ENCODE assay signal across 25 cellular contexts in the genomic region with DNA sequence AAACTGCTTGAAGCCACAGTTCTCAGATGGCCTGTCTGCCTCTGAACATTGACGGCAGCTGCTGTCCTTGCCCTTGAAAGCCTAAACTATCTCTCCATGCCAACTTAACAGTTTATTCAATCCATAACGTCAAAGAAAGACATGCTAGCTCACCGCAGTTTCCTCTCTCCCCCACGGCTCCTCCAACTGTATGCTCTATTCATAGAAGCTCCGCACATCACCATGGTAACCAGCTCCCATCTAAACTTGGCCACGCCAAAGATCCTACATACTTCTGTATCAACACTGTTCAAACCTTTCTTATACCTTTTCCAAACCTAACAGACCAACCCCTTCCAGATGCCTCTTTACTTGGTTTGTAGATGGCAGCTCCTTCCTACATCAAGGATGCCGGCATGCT. TPM values are rescaled to one million over a fixed set of nuclear protein-coding genes. Genes with fewer than 3 reads are reported as not detected.
DNase-seq lines count a peak whose midpoint lies in the region; ATAC-seq and TF ChIP-seq lines count a peak whose summit lies in the region.
"Had no signal": no experiment of that assay in that cellular context is flagged by ENCODE, and none has a peak within 500 bp of the region (broad histone marks: within the 10 kb centered on the region; RNA-seq: fewer than 3 reads in every experiment).

No MANE protein-coding gene starts in this region.

- no peak overlapping the region for H2AK5ac ChIP-seq in trophoblast cell (ENCODE audit: low read length)

- H3K4me3 Mint-ChIP-seq in endothelial cell (ENCODE audit: unreplicated experiment): peak overlapping the region; percentile 78
- H3K4me3 Mint-ChIP-seq in effector memory CD8-positive, alpha-beta T cell: no peak overlapping the region
- H3K4me3 Mint-ChIP-seq: H9 had no signal

- H3F3A ChIP-seq in MM.1S (ENCODE audit: insufficient read depth, low read length): no peaks in the 10 kb centered on the region

- peak overlapping the region; percentile 63 for H3K4ac ChIP-seq in trophoblast cell (ENCODE audit: low read depth, low read length)

- no peak overlapping the region for H2AFZ ChIP-seq in trophoblast cell (ENCODE audit: insufficient read depth, low read length, poor library complexity)
- no peak overlapping the region for H2AFZ ChIP-seq in MM.1S (ENCODE audit: low read length)
- H2AFZ ChIP-seq: GM23248 had no signal

- H3K27ac ChIP-seq in trophoblast cell (ENCODE audit: low read depth, low read length): no peak overlapping the region
- H3K27ac ChIP-seq in sigmoid colon: no peak overlapping the region
- H3K27ac ChIP-seq in MM.1S (ENCODE audit: low read length): no peak overlapping the region
- H3K27ac ChIP-seq: GM23248, KMS-11 had no signal

- H3K36me3 ChIP-seq in adipocyte (ENCODE audit: control insufficient read depth, insufficient read depth, low read length, severe bottlenecking) (peaks cover 93% of the 10 kb centered on the region), trophoblast cell (ENCODE audit: control insufficient read depth in 1 of 2, insufficient read depth in 2 of 2, low read length in 2 of 2) (peaks cover 27 to 29% of the 10 kb centered on the region in 2 experiments), sigmoid colon (peaks cover 0 to 29% (median 10%) of the 10 kb centered on the region in 4 donors), MM.1S (replicated peaks; ENCODE audit: insufficient read depth, low read length) (no peaks in the 10 kb centered on the region)

- no peaks in the 10 kb centered on the region for H3K27me3 ChIP-seq in adipocyte (replicated peaks; ENCODE audit: control insufficient read depth, insufficient read depth, low read length)
- no peaks in the 10 kb centered on the region for H3K27me3 ChIP-seq in trophoblast cell (ENCODE audit: insufficient read depth, low read length)
- H3K27me3 ChIP-seq in sigmoid colon: no peaks in the 10 kb centered on the region
- no peaks in the 10 kb centered on the region for H3K27me3 ChIP-seq in MM.1S (replicated peaks; ENCODE audit: insufficient read depth, low read length)

- H3K4me1 ChIP-seq in adipocyte (ENCODE audit: control insufficient read depth, insufficient read depth, low read length) (no peaks in the 10 kb centered on the region), trophoblast cell (ENCODE audit: control insufficient read depth in 1 of 2, insufficient read depth in 2 of 2, low read length in 2 of 2) (no peaks in the 10 kb centered on the region), sigmoid colon (no peaks in the 10 kb centered on the region), MM.1S (ENCODE audit: low read length) (no peaks in the 10 kb centered on the region)

- TF ChIP-seq CTCF in endothelial cell (IDR thresholded peaks at IDR 0.05; ENCODE audit: unreplicated experiment): no peak
- TF ChIP-seq CTCF in sigmoid colon (IDR thresholded peaks at IDR 0.05): no peak
- TF ChIP-seq CTCF in MM.1S (IDR thresholded peaks at IDR 0.05; ENCODE audit: low read length): no peak

- no peaks in the 10 kb centered on the region for H3K79me1 ChIP-seq in trophoblast cell (ENCODE audit: low read length)

- WGBS in trophoblast cell (ENCODE audit: extremely low coverage, insufficient coverage, insufficient read length): no CpG with 5 or more reads among the region's 7 CpGs
- WGBS in sigmoid colon, 2 donors: 95 to 97% methylated on average over 7 of the region's 7 CpGs

- H3K18ac ChIP-seq in trophoblast cell (ENCODE audit: low read length): no peak overlapping the region

- no peak for TF ChIP-seq EP300 in sigmoid colon (IDR thresholded peaks at IDR 0.05)

- H4K12ac ChIP-seq in trophoblast cell (ENCODE audit: low read depth, low read length): no peak overlapping the region

- peak overlapping the region; percentile 67 for H3K4me3 ChIP-seq in adipocyte (ENCODE audit: low read length)
- no peak overlapping the region for H3K4me3 ChIP-seq in trophoblast cell (ENCODE audit: low read depth, low read length)
- H3K4me3 ChIP-seq in sigmoid colon: no peak overlapping the region
- H3K4me3 ChIP-seq in MM.1S (ENCODE audit: low read length): no peak overlapping the region
- H3K4me3 ChIP-seq: GM23248 had no signal

- no peak overlapping the region for H3K27ac Mint-ChIP-seq in endothelial cell (ENCODE audit: unreplicated experiment)
- no peak overlapping the region for H3K27ac Mint-ChIP-seq in effector memory CD8-positive, alpha-beta T cell
- H3K27ac Mint-ChIP-seq: CD4-positive, alpha-beta memory T cell; H9 had no signal

- no peaks in the 10 kb centered on the region for H4K20me1 ChIP-seq in MM.1S (ENCODE audit: insufficient read depth, low read length)

- no peak overlapping the region for H2BK5ac ChIP-seq in trophoblast cell (ENCODE audit: low read depth, low read length, poor library complexity)

- intact Hi-C loops in sigmoid colon (cut with DNase I): no loop called here

- no peak for ATAC-seq in effector memory CD8-positive, alpha-beta T cell (replicated peaks)

- H3K9me3 ChIP-seq in adipocyte (ENCODE audit: control insufficient read depth, low read length) (peaks cover 100% of the 10 kb centered on the region), trophoblast cell (ENCODE audit: insufficient read depth, low read depth, low read length) (peaks cover 15% of the 10 kb centered on the region), sigmoid colon (peaks cover 10 to 71% (median 12%) of the 10 kb centered on the region in 4 donors), MM.1S (replicated peaks; ENCODE audit: insufficient read depth, low read length) (no peaks in the 10 kb centered on the region)

- H3K27me3 Mint-ChIP-seq in endothelial cell (ENCODE audit: unreplicated experiment): peaks cover 10% of the 10 kb centered on the region
- H3K27me3 Mint-ChIP-seq in effector memory CD8-positive, alpha-beta T cell: no peaks in the 10 kb centered on the region
- H3K27me3 Mint-ChIP-seq: CD4-positive, alpha-beta memory T cell; IgD-negative memory B cell had no signal

- H3K79me2 ChIP-seq in trophoblast cell (ENCODE audit: control insufficient read depth, insufficient read depth, low read length, poor library complexity) (no peaks in the 10 kb centered on the region), MM.1S (ENCODE audit: low read length) (no peaks in the 10 kb centered on the region)

- H3K9ac ChIP-seq in adipocyte (ENCODE audit: low read length) (no peak overlapping the region), trophoblast cell (ENCODE audit: low read length) (no peak overlapping the region), MM.1S (ENCODE audit: low read length) (no peak overlapping the region)
- H3K9ac ChIP-seq: GM23248, KMS-11 had no signal

- H3K9me2 ChIP-seq in MM.1S (replicated peaks; ENCODE audit: insufficient read depth, low read length): no peaks in the 10 kb centered on the region

- H4K91ac ChIP-seq in trophoblast cell (ENCODE audit: low read depth, low read length): no peak overlapping the region

- no peak overlapping the region for H3K23ac ChIP-seq in trophoblast cell (ENCODE audit: low read length)

- no peaks in the 10 kb centered on the region for H3K4me1 Mint-ChIP-seq in endothelial cell (ENCODE audit: unreplicated experiment)
- H3K4me1 Mint-ChIP-seq in effector memory CD8-positive, alpha-beta T cell (ENCODE audit: low read depth in 2 of 2): peaks cover 17 to 25% of the 10 kb centered on the region in 2 donors
- H3K4me1 Mint-ChIP-seq: H9 had no signal

- H3K9me3 Mint-ChIP-seq in endothelial cell (ENCODE audit: unreplicated experiment): peaks cover 49% of the 10 kb centered on the region
- H3K9me3 Mint-ChIP-seq in effector memory CD8-positive, alpha-beta T cell: peaks cover 39 to 45% of the 10 kb centered on the region in 2 donors

- peaks cover 90% of the 10 kb centered on the region for H3K36me3 Mint-ChIP-seq in endothelial cell (ENCODE audit: low read depth, unreplicated experiment)
- peaks cover 4% of the 10 kb centered on the region for H3K36me3 Mint-ChIP-seq in effector memory CD8-positive, alpha-beta T cell (ENCODE audit: insufficient read depth)

- DNase-seq in adipocyte (ENCODE audit: low read depth): no peak
- DNase-seq in endothelial cell (ENCODE audit: low spot score): no peak
- DNase-seq in trophoblast cell: no peak
- peak; percentile 31 for DNase-seq in superior temporal gyrus (ENCODE audit: extremely low spot score)
- DNase-seq in sigmoid colon: no peak
- DNase-seq in effector memory CD8-positive, alpha-beta T cell: no peak
- no peak for DNase-seq in MM.1S
- DNase-seq: C1 segment of cervical spinal cord; CD4-positive, alpha-beta memory T cell; COR-L47; DMS53; GM23248; H9; NCI-H1048; NCI-H1417 treated with DMSO at 0.1 percent for 48 hours; NCI-H187; NCI-H2081 treated with DMSO at 0.1 percent for 48 hours; NCI-H2171; NCI-H226; NCI-H510A; NCI-H69; RPMI8226; SHP77 treated with DMSO at 0.1 percent for 48 hours had no signal

- no peak for TF ChIP-seq POLR2A in sigmoid colon (IDR thresholded peaks at IDR 0.05)

- no peak overlapping the region for H2BK12ac ChIP-seq in trophoblast cell (ENCODE audit: low read length)

- no peak overlapping the region for H3K4me2 ChIP-seq in trophoblast cell (ENCODE audit: low read length)
- H3K4me2 ChIP-seq in MM.1S (ENCODE audit: low read depth, low read length): no peak overlapping the region
- H3K4me2 ChIP-seq: KMS-11 had no signal

- H3K14ac ChIP-seq in trophoblast cell (ENCODE audit: low read length): no peak overlapping the region

- H4K8ac ChIP-seq in trophoblast cell (ENCODE audit: low read depth, low read length): no peak overlapping the region

- H2BK120ac ChIP-seq in trophoblast cell (ENCODE audit: insufficient read depth, low read length, poor library complexity): no peak overlapping the region

RNA-seq across cellular contexts. Expression of a gene that starts 48.6 kb away (rescaled TPM):
- 51.4 TPM for total RNA-seq in endothelial cell (ENCODE audit: unreplicated experiment)
- 17.2 and 18.3 TPM in 2 replicates for polyA plus RNA-seq in trophoblast cell (2013)
- total RNA-seq in sigmoid colon: 10 to 100 TPM; 39.8 to 88.1 (median 58.2) TPM
- polyA plus RNA-seq in sigmoid colon: 10 to 100 TPM; 17.7 to 25.8 (median 19.4) TPM
